ENCODE assay signal across 8 cellular contexts in genomic region chr2:144514731-144515424, GRCh38. TPM values are rescaled to one million over a fixed set of nuclear protein-coding genes. Genes with fewer than 3 reads are reported as not detected.
DNase-seq lines count a peak whose midpoint lies in the region; ATAC-seq and TF ChIP-seq lines count a peak whose summit lies in the region.

No MANE protein-coding gene starts in this region.

- peak overlapping the region; percentile 87 to 90 (median 89) for H3K27ac ChIP-seq in esophagus muscularis mucosa (replicated peaks in 1 of 4)

- no peak for TF ChIP-seq POLR2A in esophagus muscularis mucosa (IDR thresholded peaks at IDR 0.05; ENCODE audit: low read depth)

- TF ChIP-seq EP300 in esophagus muscularis mucosa (IDR thresholded peaks at IDR 0.05) = no peak

- H3K4me1 ChIP-seq in esophagus muscularis mucosa (peaks cover 20 to 35% (median 27%) of the 10 kb centered on the region in 4 donors), neuron (ENCODE audit: insufficient read depth, low read length) (peaks cover 53% of the 10 kb centered on the region)

- H3K4me3 ChIP-seq in AG09309 (ENCODE audit: control insufficient read depth, low read depth, low read length) (peak overlapping the region; percentile 77), esophagus muscularis mucosa (peak overlapping the region; percentile 64 to 82 (median 69)), neuron (ENCODE audit: low read length) (peak overlapping the region; percentile 97)

- intact Hi-C loops in esophagus muscularis mucosa (cut with DNase I) = loop anchor here (5.0 to 10.0 kb wide), 2 partner anchors 60 to 183 kb away; a partner anchor contains a TSS

- 54% methylated on average over 7 of the region's 7 CpGs for WGBS in esophagus muscularis mucosa

- H2AFZ ChIP-seq in neuron (ENCODE audit: low read depth, low read length) = no peak overlapping the region

- H3K9me3 ChIP-seq in esophagus muscularis mucosa (no peaks in the 10 kb centered on the region), neuron (ENCODE audit: low read length) (no peaks in the 10 kb centered on the region)

- H3K36me3 ChIP-seq in esophagus muscularis mucosa (no peaks in the 10 kb centered on the region), neuron (ENCODE audit: insufficient read depth, low read length) (peaks cover 12% of the 10 kb centered on the region)

- DNase-seq in AG09309 (ENCODE audit: low read depth) (no peak), OCI-M1 (lab: John Stamatoyannopoulos, UW) (peak; percentile 69), esophagus muscularis mucosa (ENCODE audit: extremely low spot score) (no peak), SHP77 (lab: John Stamatoyannopoulos, UW) (no peak), C1 segment of cervical spinal cord (lab: John Stamatoyannopoulos, UW) (no peak), GM19240 (ENCODE audit: insufficient read length, low spot score) (no peak)

- H3K27me3 ChIP-seq in esophagus muscularis mucosa = peaks cover 0 to 87% (median 18%) of the 10 kb centered on the region in 4 donors
- no peaks in the 10 kb centered on the region for H3K27me3 ChIP-seq in neuron (ENCODE audit: insufficient read depth, low read length)

- ATAC-seq in HG02938 (IDR thresholded peaks at IDR 0.05; ENCODE audit: unreplicated experiment) = no peak

- TF ChIP-seq CTCF in AG09309 (IDR thresholded peaks at IDR 0.05; ENCODE audit: control insufficient read depth, insufficient read depth, low read depth, low read length, missing control alignments) (no peak), esophagus muscularis mucosa (IDR thresholded peaks at IDR 0.05) (no peak)

RNA-seq across cellular contexts. Expression of gene ZEB2, which starts 5.0 kb away (rescaled TPM):
- 10 to 100 TPM; 41.2 to 68.3 (median 55.7) TPM for total RNA-seq in esophagus muscularis mucosa
